Comparison of ENCODE assay signal across 14 cellular contexts in genomic region chr20:15760217-15760567, GRCh38.
DNase-seq lines count a peak whose midpoint lies in the region; ATAC-seq lines count a peak whose summit lies in the region.
"Had no signal": no experiment of that assay in that cellular context is flagged by ENCODE, and none has a peak within 500 bp of the region (broad histone marks: within the 10 kb centered on the region; RNA-seq: fewer than 3 reads in every experiment).

No MANE protein-coding gene starts in this region.

- H3K9ac ChIP-seq in rectal smooth muscle tissue (ENCODE audit: low read length): no peak overlapping the region

- H3K27ac ChIP-seq in rectal smooth muscle tissue (ENCODE audit: low read depth, low read length): no peak overlapping the region
- H3K27ac ChIP-seq: gastrocnemius medialis, upper lobe of left lung, VCaP had no signal

- H3K27me3 ChIP-seq in rectal smooth muscle tissue (ENCODE audit: control insufficient read depth, insufficient read depth, low read length): no peaks in the 10 kb centered on the region
- H3K27me3 ChIP-seq: adrenal gland, gastrocnemius medialis, upper lobe of left lung had no signal

- peak overlapping the region; percentile 1 for H3K4me3 ChIP-seq in rectal smooth muscle tissue (ENCODE audit: low read length)
- H3K4me3 ChIP-seq: adrenal gland, gastrocnemius medialis, upper lobe of left lung had no signal

- DNase-seq in EH (ENCODE audit: low read depth) (peak; percentile 5), NCI-H524 treated with DMSO at 0.1 percent for 48 hours (lab: John Stamatoyannopoulos, UW) (peak; percentile 98), glomerular visceral epithelial cell (ENCODE audit: extremely low spot score) (peak; percentile 1), superior temporal gyrus (ENCODE audit: extremely low spot score) (no peak), midbrain (lab: John Stamatoyannopoulos, UW) (no peak)
- DNase-seq: Calu3, gastrocnemius medialis, upper lobe of left lung had no signal

- no peaks in the 10 kb centered on the region for H3K36me3 ChIP-seq in rectal smooth muscle tissue (ENCODE audit: control insufficient read depth, insufficient read depth, low read length)
- H3K36me3 ChIP-seq: adrenal gland, gastrocnemius medialis, upper lobe of left lung had no signal

- no peak for ATAC-seq in HG02678 (IDR thresholded peaks at IDR 0.05; ENCODE audit: unreplicated experiment)
- no peak for ATAC-seq in GM18909 (IDR thresholded peaks at IDR 0.05; ENCODE audit: poor library complexity, unreplicated experiment)
- ATAC-seq: activated T-helper 17 cell treated with anti-CD3 and anti-CD28 coated beads, Interleukin-2, amount 50 U/mL, for 72 hours; gastrocnemius medialis had no signal

- peaks cover 11% of the 10 kb centered on the region for H3K4me1 ChIP-seq in rectal smooth muscle tissue (ENCODE audit: control insufficient read depth, insufficient read depth, low read length)
- H3K4me1 ChIP-seq: adrenal gland, upper lobe of left lung had no signal

Comparison
In these comparisons a context has a peak if more than half of its experiments do, and no peak if none do; other contexts are left out.
1. DNase-seq: peak in EH (single experiment), NCI-H524 treated with DMSO at 0.1 percent for 48 hours (single experiment) and glomerular visceral epithelial cell (single experiment); none in superior temporal gyrus (single experiment) and midbrain (single experiment).